Comparison of ENCODE assay signal across 23 cellular contexts in genomic region chr6:166720859-166721258, GRCh38.
"Had no signal": no experiment of that assay in that cellular context is flagged by ENCODE, and none has a peak within 500 bp of the region (broad histone marks: within the 10 kb centered on the region; RNA-seq: fewer than 3 reads in every experiment).

No MANE protein-coding gene starts in this region.

- H3K4me1 Mint-ChIP-seq: activated B cell treated with CpG ODN at 0.5 μM for 24 hours; activated CD4-positive, alpha-beta T cell treated with anti-CD3 and anti-CD28 coated beads, Interleukin-2, amount 10 ng/mL, durations not matched to agents 24 days and 14 days; activated CD8-positive, alpha-beta memory T cell treated with anti-CD3 and anti-CD28 coated beads, Interleukin-2, amount 10 ng/mL, durations not matched to agents 7 days and 5 days; activated naive CD4-positive, alpha-beta T cell treated with anti-CD3 and anti-CD28 coated beads, Interleukin-2, amount 50 U/mL, for 24 hours had no signal

- H3K4me3 Mint-ChIP-seq: activated B cell treated with CpG ODN at 0.5 μM for 24 hours; activated CD4-positive, alpha-beta T cell treated with anti-CD3 and anti-CD28 coated beads, Interleukin-2, amount 10 ng/mL, durations not matched to agents 24 days and 14 days; activated CD8-positive, alpha-beta memory T cell treated with anti-CD3 and anti-CD28 coated beads, Interleukin-2, amount 10 ng/mL, durations not matched to agents 7 days and 5 days; activated naive CD4-positive, alpha-beta T cell treated with anti-CD3 and anti-CD28 coated beads, Interleukin-2, amount 50 U/mL, for 24 hours; activated T-cell treated with anti-CD3 and anti-CD28 coated beads, Interleukin-2, amount 50 U/mL, for 24 hours; activated T-helper 1 cell treated with anti-CD3 and anti-CD28 coated beads, Interleukin-12 subunit alpha, Interleukin-12 subunit beta, Interleukin-2, Interleukin-4 antibody, amounts not matched to agents 30 ng/mL and 10 ng/mL and 1 ng/mL, durations not matched to agents 14 hours and 24 hours and 36 hours; T-helper 17 cell had no signal

- H3K9me3 ChIP-seq: body of pancreas had no signal

- H3K9me3 Mint-ChIP-seq: activated B cell treated with CpG ODN at 0.5 μM for 24 hours; activated CD4-positive, alpha-beta T cell treated with anti-CD3 and anti-CD28 coated beads, Interleukin-2, amount 10 ng/mL, durations not matched to agents 24 days and 14 days; activated naive CD4-positive, alpha-beta T cell treated with anti-CD3 and anti-CD28 coated beads, Interleukin-2, amount 50 U/mL, for 24 hours; activated T-cell treated with anti-CD3 and anti-CD28 coated beads, Interleukin-2, amount 50 U/mL, for 24 hours; activated T-helper 1 cell treated with anti-CD3 and anti-CD28 coated beads, Interleukin-12 subunit alpha, Interleukin-12 subunit beta, Interleukin-2, Interleukin-4 antibody, amounts not matched to agents 30 ng/mL and 10 ng/mL and 1 ng/mL, durations not matched to agents 14 hours and 24 hours and 36 hours had no signal

- DNase-seq: activated B cell treated with CpG ODN at 0.5 μM for 24 hours; activated CD4-positive, alpha-beta T cell treated with anti-CD3 and anti-CD28 coated beads for 1 hour; activated CD4-positive, alpha-beta T cell treated with anti-CD3 and anti-CD28 coated beads, Interleukin-2, amount 10 ng/mL, durations not matched to agents 24 days and 14 days; activated CD4-positive, alpha-beta T cell treated with anti-CD3 and anti-CD28 coated beads, Interleukin-2, amount 50 U/mL, for 48 hours; activated CD8-positive, alpha-beta memory T cell treated with anti-CD3 and anti-CD28 coated beads, Interleukin-2, amount 10 ng/mL, durations not matched to agents 7 days and 5 days; activated effector memory CD4-positive, alpha-beta T cell treated with Interleukin-2 at 50 U/mL for 16 hours; activated naive CD4-positive, alpha-beta T cell; activated T-cell treated with anti-CD3 and anti-CD28 coated beads, Interleukin-2, amount 50 U/mL, for 24 hours; aorta; body of pancreas; central memory CD4-positive, alpha-beta T cell; NCI-H1092; NCI-H1417; NCI-H1930; NCI-H2107; NCI-H446; NCI-H524; SIG-M5; T-helper 17 cell; T-helper 9 cell had no signal

- H3K27me3 ChIP-seq: body of pancreas had no signal

- H3K4me1 ChIP-seq: body of pancreas had no signal

- H3K4me3 ChIP-seq: body of pancreas had no signal

- H3K27ac ChIP-seq: body of pancreas, KMS-11 had no signal

- ATAC-seq: activated CD8-positive, alpha-beta memory T cell treated with anti-CD3 and anti-CD28 coated beads, Interleukin-2, amount 10 ng/mL, durations not matched to agents 7 days and 5 days; body of pancreas; T-helper 17 cell had no signal

- H3K27ac Mint-ChIP-seq: activated B cell treated with CpG ODN at 0.5 μM for 24 hours; activated CD4-positive, alpha-beta T cell treated with anti-CD3 and anti-CD28 coated beads, Interleukin-2, amount 10 ng/mL, durations not matched to agents 24 days and 14 days; activated CD8-positive, alpha-beta memory T cell treated with anti-CD3 and anti-CD28 coated beads, Interleukin-2, amount 10 ng/mL, durations not matched to agents 7 days and 5 days; activated naive CD4-positive, alpha-beta T cell treated with anti-CD3 and anti-CD28 coated beads, Interleukin-2, amount 50 U/mL, for 24 hours; activated T-cell treated with anti-CD3 and anti-CD28 coated beads, Interleukin-2, amount 50 U/mL, for 24 hours; activated T-helper 1 cell treated with anti-CD3 and anti-CD28 coated beads, Interleukin-12 subunit alpha, Interleukin-12 subunit beta, Interleukin-2, Interleukin-4 antibody, amounts not matched to agents 30 ng/mL and 10 ng/mL and 1 ng/mL, durations not matched to agents 14 hours and 24 hours and 36 hours; T-helper 17 cell had no signal

- H3K27me3 Mint-ChIP-seq: activated B cell treated with CpG ODN at 0.5 μM for 24 hours; activated naive CD4-positive, alpha-beta T cell treated with anti-CD3 and anti-CD28 coated beads, Interleukin-2, amount 50 U/mL, for 24 hours; activated T-cell treated with anti-CD3 and anti-CD28 coated beads, Interleukin-2, amount 50 U/mL, for 24 hours had no signal

- H3K36me3 Mint-ChIP-seq: activated CD8-positive, alpha-beta memory T cell treated with anti-CD3 and anti-CD28 coated beads, Interleukin-2, amount 10 ng/mL, durations not matched to agents 7 days and 5 days; activated naive CD4-positive, alpha-beta T cell treated with anti-CD3 and anti-CD28 coated beads, Interleukin-2, amount 50 U/mL, for 24 hours had no signal

- H3K9ac ChIP-seq: KMS-11 had no signal
